ENCODE assay signal across 8 cellular contexts in the genomic region with DNA sequence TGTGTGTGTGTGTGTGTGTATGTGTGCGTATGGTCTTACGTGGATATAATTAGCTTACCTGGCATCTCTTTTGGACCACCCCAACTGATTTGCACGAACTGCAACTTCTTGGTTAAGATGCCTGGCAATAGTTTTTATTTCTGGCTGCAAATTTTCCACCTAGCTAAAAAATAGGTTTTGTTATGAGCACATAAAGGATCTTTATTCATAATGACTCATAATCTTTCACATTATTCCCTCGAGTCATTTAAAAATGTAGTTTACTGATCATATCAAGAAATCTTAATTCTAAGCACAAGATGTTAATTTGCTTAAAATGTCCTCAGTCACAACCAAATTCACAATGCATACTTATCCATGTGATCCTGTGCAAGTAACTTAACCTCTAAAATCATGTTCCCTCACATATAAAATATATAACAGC. TPM values are rescaled to one million over a fixed set of nuclear protein-coding genes. Genes with fewer than 3 reads are reported as not detected.
A peak's percentile ranks its signal among the peaks of the same experiment; 100 is the strongest.
DNase-seq lines count a peak whose midpoint lies in the region; ATAC-seq and TF ChIP-seq lines count a peak whose summit lies in the region.

No MANE protein-coding gene starts in this region.

- H3K4me1 ChIP-seq in PC-9 (replicated peaks; ENCODE audit: insufficient read depth) (0 out of 2 replicates have a peak, but pooled peaks cover 3% of the 10 kb centered on the region), osteoblast (ENCODE audit: insufficient read depth, low read length) (peaks cover 8% of the 10 kb centered on the region)

- intact Hi-C loops in PC-9 (cut with micrococcal nuclease; ENCODE audit: unreplicated experiment): loop anchor here (2.0 kb wide), 1 partner anchor 191 kb away; a partner anchor contains a TSS

- peaks cover 32% of the 10 kb centered on the region for H3K36me3 Mint-ChIP-seq in effector memory CD8-positive, alpha-beta T cell (ENCODE audit: insufficient read depth)

- peak overlapping the region; percentile 86 to 98 for H3K4me3 Mint-ChIP-seq in effector memory CD8-positive, alpha-beta T cell

- TF ChIP-seq CTCF in PC-9 (conservative IDR thresholded peaks at IDR 0.05) (no peak), osteoblast (IDR thresholded peaks at IDR 0.05; ENCODE audit: extremely low read depth, low read depth, low read length) (no peak)

- H3K27me3 Mint-ChIP-seq in effector memory CD8-positive, alpha-beta T cell: no peaks in the 10 kb centered on the region

- H3K4me1 Mint-ChIP-seq in effector memory CD8-positive, alpha-beta T cell (ENCODE audit: low read depth in 2 of 2): peaks cover 24 to 43% of the 10 kb centered on the region in 2 donors

- H2AFZ ChIP-seq in PC-9: peak overlapping the region; percentile 88
- H2AFZ ChIP-seq in osteoblast (ENCODE audit: low read length): peak overlapping the region; percentile 77

- H3K4me3 ChIP-seq in PC-9 (peak overlapping the region; percentile 84), osteoblast (ENCODE audit: insufficient read depth, low read length) (peak overlapping the region; percentile 89)

- H3K36me3 ChIP-seq in PC-9 (ENCODE audit: low read depth) (no peaks in the 10 kb centered on the region), osteoblast (ENCODE audit: insufficient read depth, low read length) (peaks cover 3% of the 10 kb centered on the region)

- H3K9me3 Mint-ChIP-seq in effector memory CD8-positive, alpha-beta T cell: no peaks in the 10 kb centered on the region

- H3K27me3 ChIP-seq in PC-9 (ENCODE audit: insufficient read depth, low read depth) (no peaks in the 10 kb centered on the region), osteoblast (ENCODE audit: insufficient read depth, low read length) (no peaks in the 10 kb centered on the region)

- H3K27ac Mint-ChIP-seq in effector memory CD8-positive, alpha-beta T cell: peak overlapping the region; percentile 99 to 100

- H3K27ac ChIP-seq in PC-9: peak overlapping the region; percentile 74
- H3K27ac ChIP-seq in osteoblast (ENCODE audit: low read depth, low read length): peak overlapping the region; percentile 82

- CTCF ChIA-PET in PC-9 (lab: Charles Lee): no interaction called here

- BruUV-seq in PC-9 (replicated peaks; lab: Mats Ljungman, UMichigan): no TSS peak

- H3K4me2 ChIP-seq in PC-9 (peak overlapping the region; percentile 96), osteoblast (ENCODE audit: insufficient read depth, low read length) (peak overlapping the region; percentile 99)

- no peaks in the 10 kb centered on the region for H3K9me2 ChIP-seq in PC-9 (ENCODE audit: insufficient read depth)

- peaks cover 18% of the 10 kb centered on the region for H3F3A ChIP-seq in PC-9 (ENCODE audit: insufficient read depth, low read depth)

- H3K79me2 ChIP-seq in PC-9 (ENCODE audit: low read depth): peaks cover 11% of the 10 kb centered on the region
- H3K79me2 ChIP-seq in osteoblast (ENCODE audit: insufficient read depth, low read length): peaks cover 28% of the 10 kb centered on the region

- DNase-seq in GM03348 (ENCODE audit: low spot score): peak; percentile 6
- no peak for DNase-seq in PC-9
- no peak for DNase-seq in effector memory CD8-positive, alpha-beta T cell
- peak; percentile 89 for DNase-seq in osteoblast (ENCODE audit: insufficient read length, low spot score, missing footprints)
- DNase-seq in COLO668 (lab: John Stamatoyannopoulos, UW; ENCODE audit: unreplicated experiment): no peak
- no peak for DNase-seq in dedifferentiated amniotic fluid mesenchymal stem cell (ENCODE audit: extremely low spot score)

- no peaks in the 10 kb centered on the region for H3K9me3 ChIP-seq in PC-9 (ENCODE audit: insufficient read depth, low read depth)
- no peaks in the 10 kb centered on the region for H3K9me3 ChIP-seq in osteoblast (ENCODE audit: low read depth, low read length)

- no peak for ATAC-seq in effector memory CD8-positive, alpha-beta T cell (replicated peaks)
- ATAC-seq in GM21528 (IDR thresholded peaks at IDR 0.05; ENCODE audit: low FRiP score, unreplicated experiment) (no peak), GM18861 (IDR thresholded peaks at IDR 0.05; ENCODE audit: unreplicated experiment) (no peak)

- POLR2A ChIA-PET in PC-9 (lab: Charles Lee; ENCODE audit: unreplicated experiment): no interaction called here

- H4K20me1 ChIP-seq in PC-9 (ENCODE audit: insufficient read depth): no peaks in the 10 kb centered on the region
- no peaks in the 10 kb centered on the region for H4K20me1 ChIP-seq in osteoblast (ENCODE audit: insufficient read depth, low read length)

RNA-seq across cellular contexts. Expression of a gene that starts 1.5 kb away (rescaled TPM):
- total RNA-seq in PC-9 (2021) (8.0 TPM in 2 replicates), osteoblast (25.9 and 29.0 TPM in 2 replicates)

Comparison
In these comparisons a context has a peak if more than half of its experiments do, and no peak if none do; other contexts are left out.
1. DNase-seq: peak in GM03348 (single experiment) and osteoblast (single experiment); none in PC-9 (0 of 2), effector memory CD8-positive, alpha-beta T cell (0 of 3), COLO668 (single experiment) and dedifferentiated amniotic fluid mesenchymal stem cell (single experiment).